Comparison of ENCODE assay signal across 10 cellular contexts in the genomic region with DNA sequence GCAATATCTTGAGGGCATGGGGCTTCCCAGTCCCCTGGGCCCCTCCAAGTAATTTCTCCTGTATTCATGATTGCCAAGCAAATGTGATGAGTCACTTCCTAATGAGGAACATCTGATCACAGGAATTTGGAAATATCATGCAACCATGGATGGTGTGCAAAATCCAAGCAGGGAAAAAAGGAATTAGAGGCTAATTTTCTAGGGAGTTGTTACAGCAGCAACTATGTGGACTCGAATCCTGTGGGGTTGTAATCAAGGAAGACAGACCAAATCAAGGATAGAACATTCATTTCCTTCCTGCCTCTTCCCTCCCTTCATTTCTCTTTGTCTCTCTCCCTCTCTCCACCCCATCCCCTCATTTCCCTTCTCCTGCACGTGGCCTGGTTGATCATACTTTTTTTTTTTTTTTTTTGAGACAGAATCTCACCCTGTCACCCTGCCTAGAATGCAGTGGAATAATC. TPM values are rescaled to one million over a fixed set of nuclear protein-coding genes. Genes with fewer than 3 reads are reported as not detected.
DNase-seq lines count a peak whose midpoint lies in the region; ATAC-seq, FAIRE-seq and TF ChIP-seq lines count a peak whose summit lies in the region.
"Had no signal": no experiment of that assay in that cellular context is flagged by ENCODE, and none has a peak within 500 bp of the region (broad histone marks: within the 10 kb centered on the region; RNA-seq: fewer than 3 reads in every experiment).

No MANE protein-coding gene starts in this region.

- H3K27me3 ChIP-seq in CD4-positive, alpha-beta T cell (ENCODE audit: control insufficient read depth, insufficient read depth, low read length) = no peaks in the 10 kb centered on the region

- H3K27ac Mint-ChIP-seq in CD4-positive, alpha-beta T cell = peak overlapping the region; percentile 76
- H3K27ac Mint-ChIP-seq: activated CD4-positive, alpha-beta T cell treated with anti-CD3 and anti-CD28 coated beads for 36 hours had no signal

- no peaks in the 10 kb centered on the region for H3K27me3 Mint-ChIP-seq in CD4-positive, alpha-beta T cell
- H3K27me3 Mint-ChIP-seq: activated CD4-positive, alpha-beta T cell treated with anti-CD3 and anti-CD28 coated beads for 36 hours had no signal

- no peak for ATAC-seq in CD4-positive, alpha-beta T cell (ENCODE audit: poor library complexity)
- ATAC-seq in GM18858 (IDR thresholded peaks at IDR 0.05; ENCODE audit: unreplicated experiment) = no peak
- ATAC-seq: activated CD4-positive, alpha-beta T cell treated with anti-CD3 and anti-CD28 coated beads for 36 hours had no signal

- no peaks in the 10 kb centered on the region for H3K36me3 Mint-ChIP-seq in CD4-positive, alpha-beta T cell (ENCODE audit: low read depth)

- no peak for FAIRE-seq in frontal cortex (lab: Jason Lieb, UNC)

- no peak overlapping the region for H3K4me3 Mint-ChIP-seq in CD4-positive, alpha-beta T cell
- H3K4me3 Mint-ChIP-seq: activated CD4-positive, alpha-beta T cell treated with anti-CD3 and anti-CD28 coated beads for 36 hours had no signal

- in situ Hi-C loops in SK-MEL-5 (cut with HindIII; ENCODE audit: low pct_unique_long_range_greater_than_20kb, low sequenced_read_pairs) = no loop called here

- H3K9me3 Mint-ChIP-seq in CD4-positive, alpha-beta T cell = no peaks in the 10 kb centered on the region

- POLR2A ChIA-PET in CD4-positive, alpha-beta T cell (lab: Charles Lee) = interaction anchor here (1.1 to 2.1 kb wide), 3 partner anchors 36 to 86 kb away, joined by 3 to 10 read pairs (median 9); a partner anchor contains a TSS

- no peak overlapping the region for H3K27ac ChIP-seq in CD4-positive, alpha-beta T cell (ENCODE audit: low read depth, low read length)

- H3K4me1 Mint-ChIP-seq in CD4-positive, alpha-beta T cell (ENCODE audit: low read depth) = peaks cover 35% of the 10 kb centered on the region

- no peak for TF ChIP-seq CTCF in CD4-positive, alpha-beta T cell (IDR thresholded peaks at IDR 0.05)

- CTCF ChIA-PET in CD4-positive, alpha-beta T cell (lab: Charles Lee) = interaction anchor here (1.9 kb wide), 1 partner anchor 44 kb away, joined by 11 read pairs; no protein-coding TSS in a partner anchor

- no peak for DNase-seq in CD4-positive, alpha-beta T cell
- DNase-seq in SK-MEL-5 (ENCODE audit: low read depth, low spot score) = peak; percentile 91
- DNase-seq in glomerular endothelial cell (ENCODE audit: extremely low read depth, low read depth, low spot score) = peak; percentile 22
- DNase-seq in OCI-M1 (lab: John Stamatoyannopoulos, UW) = no peak
- DNase-seq in frontal cortex (ENCODE audit: low spot score in 2 of 2) = no peak
- DNase-seq: activated CD4-positive, alpha-beta T cell treated with anti-CD3 and anti-CD28 coated beads for 36 hours; GDM1; NCI-H524; stimulated activated CD4-positive, alpha-beta T cell treated with anti-CD3 and anti-CD28 coated beads, Interleukin-4, amount 100 ng/mL, for 1 hour had no signal

- intact Hi-C loops in CD4-positive, alpha-beta T cell (cut with DNase I, micrococcal nuclease) = no loop called here

- H3K9me3 ChIP-seq in CD4-positive, alpha-beta T cell (ENCODE audit: control insufficient read depth, low read length) = no peaks in the 10 kb centered on the region

RNA-seq across cellular contexts. Expression of a gene that starts 23.9 kb away (rescaled TPM):
- total RNA-seq in CD4-positive, alpha-beta T cell = 1 to 10 TPM; 6.6 to 9.9 TPM
- 16.4 and 18.1 TPM in 2 replicates for total RNA-seq in SK-MEL-5 (2014; rRNA removed; shearing (Covaris generic))
- 21.0 and 28.9 TPM in 2 replicates for polyA plus RNA-seq in SK-MEL-5 (2015; cell fraction: cytosol; rRNA removed)
- polyA plus RNA-seq in SK-MEL-5 (2015; cell fraction: nucleus; rRNA removed) = 24.3 and 26.1 TPM in 2 replicates
- total RNA-seq in glomerular endothelial cell (29.2 and 37.3 TPM in 2 replicates), frontal cortex (2.0 TPM)

RNA-seq across cellular contexts. Expression of a gene that starts 31.4 kb away (rescaled TPM):
- total RNA-seq in CD4-positive, alpha-beta T cell = under 1 TPM; 0.66 to 0.75 TPM
- 0.53 and 0.61 TPM in 2 replicates for total RNA-seq in SK-MEL-5 (2014; rRNA removed; shearing (Covaris generic))
- 0.63 and 0.71 TPM in 2 replicates for polyA plus RNA-seq in SK-MEL-5 (2015; cell fraction: cytosol; rRNA removed)
- polyA plus RNA-seq in SK-MEL-5 (2015; cell fraction: nucleus; rRNA removed) = 1.2 and 2.2 TPM in 2 replicates
- total RNA-seq in glomerular endothelial cell (2.5 and 3.6 TPM in 2 replicates), frontal cortex (55.0 TPM)

RNA-seq across cellular contexts. Expression of a gene that starts 36.1 kb away (rescaled TPM):
- total RNA-seq in CD4-positive, alpha-beta T cell = 10 to 100 TPM; 34.6 to 36.5 TPM
- 64.3 and 67.0 TPM in 2 replicates for total RNA-seq in SK-MEL-5 (2014; rRNA removed; shearing (Covaris generic))
- polyA plus RNA-seq in SK-MEL-5 (2015; cell fraction: cytosol; rRNA removed) = 84.4 and 98.4 TPM in 2 replicates
- 54.6 and 55.6 TPM in 2 replicates for polyA plus RNA-seq in SK-MEL-5 (2015; cell fraction: nucleus; rRNA removed)
- total RNA-seq in glomerular endothelial cell (66.1 and 75.2 TPM in 2 replicates), frontal cortex (7.3 TPM)

RNA-seq across cellular contexts. Expression of a gene that starts 51.0 kb away (rescaled TPM):
- total RNA-seq in CD4-positive, alpha-beta T cell = under 1 TPM; 0.64 to 0.93 TPM
- not detected in 2 replicates for total RNA-seq in SK-MEL-5 (2014; rRNA removed; shearing (Covaris generic))
- polyA plus RNA-seq in SK-MEL-5 (2015; cell fraction: cytosol; rRNA removed) = not detected in 2 replicates
- polyA plus RNA-seq in SK-MEL-5 (2015; cell fraction: nucleus; rRNA removed) = 0.67 TPM in 1 of 2 replicates, not detected in the other
- total RNA-seq in glomerular endothelial cell (1.0 TPM in 1 of 2 replicates, not detected in the other), frontal cortex (not detected)

RNA-seq across cellular contexts. Expression of a gene that starts 58.6 kb away (rescaled TPM):
- total RNA-seq in CD4-positive, alpha-beta T cell = 10 to 100 TPM; 52.0 to 53.4 TPM
- total RNA-seq in SK-MEL-5 (2014; rRNA removed; shearing (Covaris generic)) = 0.21 and 0.48 TPM in 2 replicates
- 1.1 and 1.9 TPM in 2 replicates for polyA plus RNA-seq in SK-MEL-5 (2015; cell fraction: cytosol; rRNA removed)
- 9.2 and 18.0 TPM in 2 replicates for polyA plus RNA-seq in SK-MEL-5 (2015; cell fraction: nucleus; rRNA removed)
- 0.29 and 1.8 TPM in 2 replicates for total RNA-seq in glomerular endothelial cell
- not detected for total RNA-seq in frontal cortex

Comparison
In these comparisons a context has a peak if more than half of its experiments do, and no peak if none do; other contexts are left out.
1. DNase-seq: peak in SK-MEL-5 (single experiment) and glomerular endothelial cell (single experiment); none in CD4-positive, alpha-beta T cell (0 of 10), OCI-M1 (single experiment) and frontal cortex (0 of 2).
2. RNA of a gene that starts 31.4 kb away (total RNA-seq): 55.0 TPM in frontal cortex (single experiment); 2.5 to 3.6 TPM in glomerular endothelial cell, 0.66 to 0.75 TPM in CD4-positive, alpha-beta T cell and 0.53 to 0.61 TPM in SK-MEL-5; every median in the first group is over 10 times any median in the second.